In genomic region chr11:43359432-43359818, GRCh38 we compare ENCODE assay signal across 8 cellular contexts. TPM values are rescaled to one million over a fixed set of nuclear protein-coding genes. Genes with fewer than 3 reads are reported as not detected.
DNase-seq lines count a peak whose midpoint lies in the region; ATAC-seq and TF ChIP-seq lines count a peak whose summit lies in the region.

No MANE protein-coding gene starts in this region.

- peak overlapping the region; percentile 93 for H3K27ac Mint-ChIP-seq in activated CD4-positive, alpha-beta T cell treated with anti-CD3 and anti-CD28 coated beads for 36 hours
- peak overlapping the region; percentile 97 for H3K27ac Mint-ChIP-seq in activated T-cell treated with anti-CD3 and anti-CD28 coated beads, Interleukin-2, amount 50 U/mL, for 24 hours

- H3K9me3 Mint-ChIP-seq in activated CD4-positive, alpha-beta T cell treated with anti-CD3 and anti-CD28 coated beads for 36 hours (ENCODE audit: low read depth): no peaks in the 10 kb centered on the region
- no peaks in the 10 kb centered on the region for H3K9me3 Mint-ChIP-seq in activated T-cell treated with anti-CD3 and anti-CD28 coated beads, Interleukin-2, amount 50 U/mL, for 24 hours

- H3K4me3 Mint-ChIP-seq in activated CD4-positive, alpha-beta T cell treated with anti-CD3 and anti-CD28 coated beads for 36 hours: peak overlapping the region; percentile 98
- H3K4me3 Mint-ChIP-seq in activated T-cell treated with anti-CD3 and anti-CD28 coated beads, Interleukin-2, amount 50 U/mL, for 24 hours: peak overlapping the region; percentile 95

- peaks cover 45% of the 10 kb centered on the region for H3K4me1 Mint-ChIP-seq in activated CD4-positive, alpha-beta T cell treated with anti-CD3 and anti-CD28 coated beads for 36 hours
- peaks cover 54% of the 10 kb centered on the region for H3K4me1 Mint-ChIP-seq in activated T-cell treated with anti-CD3 and anti-CD28 coated beads, Interleukin-2, amount 50 U/mL, for 24 hours (ENCODE audit: low read depth)

- peaks cover 15% of the 10 kb centered on the region for H3K36me3 Mint-ChIP-seq in activated CD4-positive, alpha-beta T cell treated with anti-CD3 and anti-CD28 coated beads for 36 hours (ENCODE audit: low read depth)
- H3K36me3 Mint-ChIP-seq in activated T-cell treated with anti-CD3 and anti-CD28 coated beads, Interleukin-2, amount 50 U/mL, for 24 hours (ENCODE audit: low read depth): peaks cover 48% of the 10 kb centered on the region

- ATAC-seq in activated CD4-positive, alpha-beta T cell treated with anti-CD3 and anti-CD28 coated beads for 36 hours: peak; percentile 34
- ATAC-seq in GM21723 (IDR thresholded peaks at IDR 0.05; ENCODE audit: unreplicated experiment): peak; percentile 45

- POLR2A ChIA-PET in activated CD4-positive, alpha-beta T cell treated with anti-CD3 and anti-CD28 coated beads for 36 hours (lab: Charles Lee): interaction anchor here (1.1 to 1.8 kb wide), 5 partner anchors 8 to 321 kb away, joined by 3 to 15 read pairs (median 6); partner anchors contain the start of genes API5 and HSD17B12

- no peak for TF ChIP-seq EP300 in ovary (IDR thresholded peaks at IDR 0.05)

- H3K9me3 ChIP-seq in HUES64 (ENCODE audit: insufficient read depth, low read depth, low read length): no peaks in the 10 kb centered on the region
- no peaks in the 10 kb centered on the region for H3K9me3 ChIP-seq in ovary

- no peak for TF ChIP-seq CTCF in ovary (IDR thresholded peaks at IDR 0.05)

- CTCF ChIA-PET in activated CD4-positive, alpha-beta T cell treated with anti-CD3 and anti-CD28 coated beads for 36 hours (lab: Charles Lee): interaction anchor here (1.4 to 2.5 kb wide), 4 partner anchors 21 to 60 kb away, joined by 3 to 20 read pairs (median 4); partner anchors contain the start of gene API5

- H3K27me3 ChIP-seq in HUES64 (ENCODE audit: insufficient read depth, low read length): no peaks in the 10 kb centered on the region
- no peaks in the 10 kb centered on the region for H3K27me3 ChIP-seq in ovary

- peak overlapping the region; percentile 89 for H3K27ac ChIP-seq in HUES64 (ENCODE audit: low read depth, low read length)
- no peak overlapping the region for H3K27ac ChIP-seq in ovary

- H3K27me3 Mint-ChIP-seq in activated CD4-positive, alpha-beta T cell treated with anti-CD3 and anti-CD28 coated beads for 36 hours: no peaks in the 10 kb centered on the region
- H3K27me3 Mint-ChIP-seq in activated T-cell treated with anti-CD3 and anti-CD28 coated beads, Interleukin-2, amount 50 U/mL, for 24 hours: no peaks in the 10 kb centered on the region

- H3K4me3 ChIP-seq in HUES64 (ENCODE audit: low read length): peak overlapping the region; percentile 78
- peak overlapping the region; percentile 81 for H3K4me3 ChIP-seq in ovary

- intact Hi-C loops in activated CD4-positive, alpha-beta T cell treated with anti-CD3 and anti-CD28 coated beads for 36 hours (cut with DNase I, micrococcal nuclease): loop anchor here in 1 of 2 experiments (2.0 kb wide), 1 partner anchor 707 kb away; the partner anchor contains the start of gene ACCS
- intact Hi-C loops in ovary (cut with DNase I): no loop called here

- H3K9ac ChIP-seq in HUES64 (ENCODE audit: low read depth, low read length): peak overlapping the region; percentile 96

- peaks cover 19% of the 10 kb centered on the region for H3K4me1 ChIP-seq in HUES64 (ENCODE audit: insufficient read depth, low read length)
- peaks cover 9% of the 10 kb centered on the region for H3K4me1 ChIP-seq in ovary (ENCODE audit: insufficient read depth)

- TF ChIP-seq POLR2A in ovary (IDR thresholded peaks at IDR 0.05): no peak

- H3K36me3 ChIP-seq in HUES64 (ENCODE audit: insufficient read depth, low read length) (peaks cover 10% of the 10 kb centered on the region; the same call in 1 of the 2 replicates), ovary (no peaks in the 10 kb centered on the region)

- DNase-seq in activated CD4-positive, alpha-beta T cell treated with anti-CD3 and anti-CD28 coated beads for 36 hours: peak; percentile 65
- no peak for DNase-seq in activated CD4-positive, alpha-beta T cell treated with anti-CD3 and anti-CD28 coated beads, Interleukin-2, amount 50 U/mL, for 1 hour
- DNase-seq in activated T-cell treated with anti-CD3 and anti-CD28 coated beads, Interleukin-2, amount 50 U/mL, for 24 hours: no peak
- peak; percentile 2 for DNase-seq in globus pallidus (ENCODE audit: low spot score)
- DNase-seq in ovary: no peak
- DNase-seq in NCI-H2081 treated with DMSO at 0.1 percent for 48 hours (lab: John Stamatoyannopoulos, UW): no peak

- 0% methylated on average over 14 of the region's 14 CpGs for WGBS in HUES64
- 0 to 1% (median 0%) methylated on average over 14 of the region's 14 CpGs for WGBS in ovary, 3 donors

RNA-seq across cellular contexts. Expression of gene TTC17, which starts 0.7 kb away (rescaled TPM):
- 10 to 100 TPM; 50.0 to 57.9 TPM for total RNA-seq in activated CD4-positive, alpha-beta T cell treated with anti-CD3 and anti-CD28 coated beads for 36 hours
- 36.8 TPM for polyA plus RNA-seq in HUES64 (2013, experiment 1 of 2)
- polyA plus RNA-seq in HUES64 (2013, experiment 2 of 2): 47.2 TPM
- 100 to 1,000 TPM in 2 of 7 donors, 10 to 100 TPM in 5; 66.3 to 119 (median 88.5) TPM for total RNA-seq in ovary
- polyA plus RNA-seq in ovary: 10 to 100 TPM; 47.0 to 81.2 TPM

RNA-seq across cellular contexts. Expression of gene API5, which starts 47.6 kb away (rescaled TPM):
- total RNA-seq in activated CD4-positive, alpha-beta T cell treated with anti-CD3 and anti-CD28 coated beads for 36 hours: 100 to 1,000 TPM; 133 to 163 TPM
- 107 TPM for polyA plus RNA-seq in HUES64 (2013, experiment 1 of 2)
- 116 TPM for polyA plus RNA-seq in HUES64 (2013, experiment 2 of 2)
- total RNA-seq in ovary: 10 to 100 TPM; 42.7 to 82.9 (median 68.9) TPM
- polyA plus RNA-seq in ovary: 10 to 100 TPM; 29.9 to 83.2 TPM

Comparison
In these comparisons a context has a peak if more than half of its experiments do, and no peak if none do; other contexts are left out.
1. DNase-seq: peak in activated CD4-positive, alpha-beta T cell treated with anti-CD3 and anti-CD28 coated beads for 36 hours (single experiment) and globus pallidus (single experiment); none in activated CD4-positive, alpha-beta T cell treated with anti-CD3 and anti-CD28 coated beads, Interleukin-2, amount 50 U/mL, for 1 hour (single experiment), activated T-cell treated with anti-CD3 and anti-CD28 coated beads, Interleukin-2, amount 50 U/mL, for 24 hours (single experiment), ovary (0 of 5) and NCI-H2081 treated with DMSO at 0.1 percent for 48 hours (single experiment).